ENCODE assay signal across 12 cellular contexts in the genomic region with DNA sequence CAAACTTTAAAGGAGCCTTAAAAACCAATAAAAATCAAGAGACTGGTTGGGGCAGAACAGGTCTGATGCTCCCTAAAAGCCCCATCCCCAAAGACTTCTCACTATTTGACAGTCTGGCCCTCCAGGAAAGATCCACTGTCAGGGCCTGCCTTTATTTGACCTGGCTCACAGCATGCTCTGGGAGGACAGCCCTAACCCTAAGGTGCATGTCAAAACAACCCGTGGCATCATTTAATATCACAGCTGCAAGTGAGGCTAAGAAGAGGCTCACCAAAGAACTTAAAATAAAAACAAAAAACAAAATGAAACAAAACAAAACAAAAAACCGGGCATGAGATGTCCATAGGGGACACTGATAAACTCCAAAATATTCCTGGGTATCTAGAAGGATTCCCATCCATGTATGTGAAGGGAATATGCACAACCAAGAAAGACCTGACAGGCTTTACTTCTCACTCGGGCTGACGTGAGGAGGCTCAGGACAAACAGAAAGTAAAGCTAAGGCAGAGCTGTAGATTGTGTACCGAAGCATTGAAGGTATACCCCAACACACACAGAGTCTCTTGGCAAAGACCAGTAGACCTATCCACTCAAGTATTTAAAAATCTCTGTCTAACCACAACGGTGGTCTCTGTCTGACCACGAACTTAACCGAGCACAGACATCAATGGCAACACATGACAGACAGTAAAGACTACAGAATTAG. TPM values are rescaled to one million over a fixed set of nuclear protein-coding genes. Genes with fewer than 3 reads are reported as not detected.
DNase-seq lines count a peak whose midpoint lies in the region; ATAC-seq and TF ChIP-seq lines count a peak whose summit lies in the region.
"Had no signal": no experiment of that assay in that cellular context is flagged by ENCODE, and none has a peak within 500 bp of the region (broad histone marks: within the 10 kb centered on the region; RNA-seq: fewer than 3 reads in every experiment).

No MANE protein-coding gene starts in this region.

- no peak overlapping the region for H3K23ac ChIP-seq in H9 (ENCODE audit: insufficient read length, low read depth, low read length)

- no peaks in the 10 kb centered on the region for H3K9me3 Mint-ChIP-seq in CD4-positive, alpha-beta memory T cell
- no peaks in the 10 kb centered on the region for H3K9me3 Mint-ChIP-seq in activated naive CD8-positive, alpha-beta T cell treated with anti-CD3 and anti-CD28 coated beads, Interleukin-2, amount 50 U/mL, for 24 hours
- H3K9me3 Mint-ChIP-seq in H9, result no peaks in the 10 kb centered on the region

- H3K18ac ChIP-seq in H9 (ENCODE audit: insufficient read length, low read depth, low read length), result no peak overlapping the region

- no peaks in the 10 kb centered on the region for H3K23me2 ChIP-seq in H9 (ENCODE audit: insufficient read length, low read depth, low read length, poor library complexity, severe bottlenecking)

- DNase-seq in CD4-positive, alpha-beta memory T cell, result no peak
- no peak for DNase-seq in activated naive CD8-positive, alpha-beta T cell treated with anti-CD3 and anti-CD28 coated beads, Interleukin-2, amount 50 U/mL, for 24 hours
- DNase-seq in H9 (no peak), KBM-7 (no peak), NCI-H82 treated with DMSO at 0.1 percent for 48 hours (lab: John Stamatoyannopoulos, UW; ENCODE audit: unreplicated experiment) (no peak)
- DNase-seq: anterior cingulate cortex, kidney glomerular epithelial cell had no signal

- no peak overlapping the region for H3K14ac ChIP-seq in H9 (ENCODE audit: insufficient read depth, low read length)

- no peaks in the 10 kb centered on the region for H3K27me3 Mint-ChIP-seq in CD4-positive, alpha-beta memory T cell
- no peaks in the 10 kb centered on the region for H3K27me3 Mint-ChIP-seq in activated naive CD8-positive, alpha-beta T cell treated with anti-CD3 and anti-CD28 coated beads, Interleukin-2, amount 50 U/mL, for 24 hours
- no peaks in the 10 kb centered on the region for H3K27me3 Mint-ChIP-seq in H9 (ENCODE audit: low read depth)

- no peak overlapping the region for H2BK5ac ChIP-seq in H9 (ENCODE audit: insufficient read length, low read length)

- no peak for TF ChIP-seq CTCF in H9 (conservative IDR thresholded peaks at IDR 0.05)

- H2BK20ac ChIP-seq in H9 (ENCODE audit: low read depth, low read length, poor library complexity, severe bottlenecking), result no peak overlapping the region

- no peak overlapping the region for H2AFZ ChIP-seq in H9 (ENCODE audit: low read length)
- H2AFZ ChIP-seq: PC-9 had no signal

- H3K9me3 ChIP-seq in CD4-positive, alpha-beta memory T cell (ENCODE audit: control insufficient read depth in 1 of 2, low read length in 2 of 2), result no peaks in the 10 kb centered on the region
- no peaks in the 10 kb centered on the region for H3K9me3 ChIP-seq in H9 (ENCODE audit: control insufficient read depth, low read depth, low read length)
- H3K9me3 ChIP-seq: prostate gland had no signal

- H3K36me3 ChIP-seq in CD4-positive, alpha-beta memory T cell (ENCODE audit: insufficient read depth, low read length), result no peaks in the 10 kb centered on the region
- H3K36me3 ChIP-seq: prostate gland had no signal

- peaks cover 15% of the 10 kb centered on the region for H3K4me1 ChIP-seq in CD4-positive, alpha-beta memory T cell (ENCODE audit: insufficient read depth, low read length)
- no peaks in the 10 kb centered on the region; the same call in 1 of the 2 replicates for H3K4me1 ChIP-seq in H9 (ENCODE audit: insufficient read depth, low read length)
- H3K4me1 ChIP-seq: prostate gland had no signal

- H4K91ac ChIP-seq in H9 (ENCODE audit: insufficient read length, low read depth, low read length), result no peak overlapping the region

- in situ Hi-C loops in KBM-7 (cut with MboI; ENCODE audit: low pct_unique_long_range_greater_than_20kb, low sequenced_read_pairs), result loop anchor here (25.0 kb wide), 1 partner anchor 303 kb away; no protein-coding TSS in a partner anchor

- no peak overlapping the region for H3K27ac ChIP-seq in CD4-positive, alpha-beta memory T cell (ENCODE audit: low read depth, low read length)
- no peak overlapping the region for H3K27ac ChIP-seq in H9 (ENCODE audit: insufficient read length, low read depth, low read length)
- H3K27ac ChIP-seq: PC-9, prostate gland had no signal

- H2BK15ac ChIP-seq in H9 (ENCODE audit: low read depth, low read length), result no peak overlapping the region

- no peak overlapping the region for H3K4me3 ChIP-seq in CD4-positive, alpha-beta memory T cell (ENCODE audit: low read length in 2 of 2)
- H3K4me3 ChIP-seq: PC-9, prostate gland had no signal

- H3K4me2 ChIP-seq in H9 (ENCODE audit: insufficient read depth, insufficient read length, low read length), result no peak overlapping the region
- H3K4me2 ChIP-seq: PC-9 had no signal

- peak; percentile 57 for ATAC-seq in GM19452 (IDR thresholded peaks at IDR 0.05; ENCODE audit: unreplicated experiment)
- peak; percentile 71 for ATAC-seq in HG03354 (IDR thresholded peaks at IDR 0.05; ENCODE audit: poor library complexity, severe bottlenecking, unreplicated experiment)
- peak; percentile 55 for ATAC-seq in activated naive CD8-positive, alpha-beta T cell treated with anti-CD3 and anti-CD28 coated beads, Interleukin-2, amount 50 U/mL, for 24 hours
- ATAC-seq in GM19351 (IDR thresholded peaks at IDR 0.05; ENCODE audit: unreplicated experiment), result no peak

- CTCF ChIA-PET in CD4-positive, alpha-beta memory T cell (lab: Charles Lee; ENCODE audit: partially characterized antibody), result interaction anchor here (1.1 to 4.2 kb wide), 2 partner anchors 10 to 296 kb away, joined by 3 to 20 read pairs; no protein-coding TSS in a partner anchor

- no peak overlapping the region for H3K4ac ChIP-seq in H9 (ENCODE audit: low read depth, low read length)

- no peak overlapping the region for H2AK5ac ChIP-seq in H9 (ENCODE audit: insufficient read length, low read length)

- H3K9ac ChIP-seq in H9 (ENCODE audit: extremely low read depth, insufficient read length, low read length), result no peak overlapping the region

- POLR2A ChIA-PET in CD4-positive, alpha-beta memory T cell (lab: Charles Lee; ENCODE audit: partially characterized antibody), result no interaction called here

- no peaks in the 10 kb centered on the region for H3K79me2 ChIP-seq in H9 (ENCODE audit: insufficient read depth, low read length)

- no peak overlapping the region for H4K8ac ChIP-seq in H9 (replicated peaks; ENCODE audit: insufficient read length, low read depth, low read length)

- H3K4me3 Mint-ChIP-seq in CD4-positive, alpha-beta memory T cell, result peak overlapping the region; percentile 34 to 72 (median 60)
- peak overlapping the region; percentile 49 for H3K4me3 Mint-ChIP-seq in activated naive CD8-positive, alpha-beta T cell treated with anti-CD3 and anti-CD28 coated beads, Interleukin-2, amount 50 U/mL, for 24 hours
- H3K4me3 Mint-ChIP-seq in H9, result no peak overlapping the region

- H3K27me3 ChIP-seq in CD4-positive, alpha-beta memory T cell (ENCODE audit: insufficient read depth, low read length), result no peaks in the 10 kb centered on the region
- no peaks in the 10 kb centered on the region for H3K27me3 ChIP-seq in H9 (ENCODE audit: insufficient read depth, low read length)

- no peak overlapping the region for H2BK12ac ChIP-seq in H9 (ENCODE audit: insufficient read length, low read depth, low read length)

- H4K5ac ChIP-seq in H9 (ENCODE audit: insufficient read length, low read depth, low read length), result no peak overlapping the region

- peak overlapping the region in 5 of 7 donors; percentile 22 to 84 (median 38) for H3K27ac Mint-ChIP-seq in CD4-positive, alpha-beta memory T cell
- H3K27ac Mint-ChIP-seq in activated naive CD8-positive, alpha-beta T cell treated with anti-CD3 and anti-CD28 coated beads, Interleukin-2, amount 50 U/mL, for 24 hours, result peak overlapping the region; percentile 81
- peak overlapping the region in 1 of 3 experiments; percentile 32; a peak in 1 of 7 replicates for H3K27ac Mint-ChIP-seq in H9

- no peak overlapping the region for H3T11ph ChIP-seq in H9 (ENCODE audit: low read length)

- H3K4me1 Mint-ChIP-seq in CD4-positive, alpha-beta memory T cell, result peaks cover 5 to 19% (median 11%) of the 10 kb centered on the region in 4 donors
- H3K4me1 Mint-ChIP-seq in activated naive CD8-positive, alpha-beta T cell treated with anti-CD3 and anti-CD28 coated beads, Interleukin-2, amount 50 U/mL, for 24 hours, result peaks cover 27% of the 10 kb centered on the region
- no peaks in the 10 kb centered on the region for H3K4me1 Mint-ChIP-seq in H9

- no CpG with 5 or more reads among the region's 8 CpGs for WGBS in H9 (ENCODE audit: extremely low coverage, insufficient read length, low lambda C conversion rate)

- H3K36me3 Mint-ChIP-seq in CD4-positive, alpha-beta memory T cell, result peaks cover 0 to 8% of the 10 kb centered on the region in 2 donors
- peaks cover 36% of the 10 kb centered on the region for H3K36me3 Mint-ChIP-seq in activated naive CD8-positive, alpha-beta T cell treated with anti-CD3 and anti-CD28 coated beads, Interleukin-2, amount 50 U/mL, for 24 hours (ENCODE audit: low read depth)
- peaks cover 0 to 3% (median 0%) of the 10 kb centered on the region in 3 experiments; a peak in 1 of 7 replicates for H3K36me3 Mint-ChIP-seq in H9 (ENCODE audit: insufficient read depth in 1 of 3, low read depth in 3 of 3)

- H2BK120ac ChIP-seq in H9 (ENCODE audit: low read depth, low read length, poor library complexity, severe bottlenecking), result no peak overlapping the region

- no peaks in the 10 kb centered on the region for H4K20me1 ChIP-seq in H9 (ENCODE audit: control insufficient read depth, insufficient read depth, insufficient read length)

- intact Hi-C loops in CD4-positive, alpha-beta memory T cell (cut with micrococcal nuclease), result no loop called here

- no peak overlapping the region for H3K56ac ChIP-seq in H9 (ENCODE audit: insufficient read length, low read depth, low read length)

- no peaks in the 10 kb centered on the region for H3K79me1 ChIP-seq in H9 (ENCODE audit: insufficient read depth, low read depth, low read length, poor library complexity, severe bottlenecking)

RNA-seq across cellular contexts. Expression of a gene that starts 57.3 kb away (rescaled TPM):
- total RNA-seq in CD4-positive, alpha-beta memory T cell, result 10 to 100 TPM; 12.2 to 12.8 TPM
- 1 to 10 TPM in 1 of 2 donors, under 1 TPM in 1; 0.59 to 6.1 TPM for polyA plus RNA-seq in CD4-positive, alpha-beta memory T cell
- 7.8 and 9.9 TPM in 2 replicates for total RNA-seq in H9 (2021)

Comparison
In these comparisons a context has a peak if more than half of its experiments do, and no peak if none do; other contexts are left out.
1. H3K4me3 Mint-ChIP-seq: peak in CD4-positive, alpha-beta memory T cell (8 of 8) and activated naive CD8-positive, alpha-beta T cell treated with anti-CD3 and anti-CD28 coated beads, Interleukin-2, amount 50 U/mL, for 24 hours (single experiment); none in H9 (0 of 2).